In the genomic region with DNA sequence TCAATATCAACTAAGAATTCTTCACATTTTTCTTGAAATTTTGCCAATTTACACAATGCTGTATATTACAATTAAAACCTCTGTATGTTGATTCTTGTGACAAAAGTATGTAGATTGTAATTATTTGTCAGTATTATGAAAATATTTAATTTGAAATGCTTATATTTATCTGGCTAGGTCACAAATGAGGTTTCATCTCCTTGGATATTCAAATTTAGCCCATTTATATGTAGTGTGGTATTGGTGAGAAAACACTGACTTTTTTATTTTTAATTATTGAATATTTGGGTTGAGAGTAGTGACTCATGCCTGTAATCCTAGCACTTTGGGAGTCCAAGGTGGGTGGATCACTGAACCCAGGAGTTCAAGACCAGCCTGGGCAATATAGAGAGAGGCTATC, we compare ENCODE assay signal across 18 cellular contexts. TPM values are rescaled to one million over a fixed set of nuclear protein-coding genes. Genes with fewer than 3 reads are reported as not detected.
DNase-seq lines count a peak whose midpoint lies in the region; FAIRE-seq and TF ChIP-seq lines count a peak whose summit lies in the region.
"Had no signal": no experiment of that assay in that cellular context is flagged by ENCODE, and none has a peak within 500 bp of the region (broad histone marks: within the 10 kb centered on the region; RNA-seq: fewer than 3 reads in every experiment).

No MANE protein-coding gene starts in this region.

- no peak for TF ChIP-seq CTCF in chondrocyte (IDR thresholded peaks at IDR 0.05)

- peaks cover 2% of the 10 kb centered on the region for H3K36me3 Mint-ChIP-seq in chondrocyte (ENCODE audit: low read depth)

- FAIRE-seq in G401.6 (lab: Jason Lieb, UNC) (peak; percentile 56), RCC 7860 (lab: Jason Lieb, UNC) (peak; percentile 50), colon (lab: Jason Lieb, UNC) (peak; percentile 24)
- FAIRE-seq: A549, D721Med, GM12891 had no signal

- no peak overlapping the region for H3K27ac Mint-ChIP-seq in chondrocyte (ENCODE audit: unreplicated experiment)
- H3K27ac Mint-ChIP-seq: B cell; CD4-positive, alpha-beta T cell; CD8-positive, alpha-beta T cell had no signal

- H3K27me3 Mint-ChIP-seq in chondrocyte (ENCODE audit: low read depth), result peaks cover 36% of the 10 kb centered on the region

- H3K9me3 Mint-ChIP-seq in chondrocyte (ENCODE audit: low read depth), result peaks cover 7% of the 10 kb centered on the region
- H3K9me3 Mint-ChIP-seq: CD4-positive, alpha-beta T cell; CD8-positive, alpha-beta T cell had no signal

- no peak overlapping the region for H3K4me3 Mint-ChIP-seq in chondrocyte (ENCODE audit: unreplicated experiment)
- H3K4me3 Mint-ChIP-seq: B cell; CD4-positive, alpha-beta T cell; CD8-positive, alpha-beta T cell had no signal

- peaks cover 19% of the 10 kb centered on the region for H3K4me1 Mint-ChIP-seq in chondrocyte (ENCODE audit: low read depth)

- no peak for DNase-seq in RCC 7860 (ENCODE audit: low spot score)
- DNase-seq in LoVo (ENCODE audit: low spot score), result no peak
- DNase-seq in chondrocyte (ENCODE audit: low spot score), result no peak
- no peak for DNase-seq in GM03348 (ENCODE audit: low spot score)
- DNase-seq: 8988T; AML-193; Caco-2; Calu3; CD4-positive, alpha-beta T cell; CD8-positive, alpha-beta T cell; DMS79 treated with DMSO at 0.1 percent for 48 hours; GDM1 had no signal

RNA-seq across cellular contexts. Expression of a gene that starts 2.9 kb away (rescaled TPM):
- total RNA-seq in chondrocyte, result 1.4 to 1.9 TPM (median 1.8 TPM) in 3 replicates
- total RNA-seq: B cell; Caco-2; CD4-positive, alpha-beta T cell; CD8-positive, alpha-beta T cell had no signal

RNA-seq across cellular contexts. Expression of a gene that starts 21.0 kb away (rescaled TPM):
- total RNA-seq in chondrocyte, result 0.25 to 0.85 TPM in 2 of 3 replicates, not detected in the other

RNA-seq across cellular contexts. Expression of a gene that starts 21.1 kb away (rescaled TPM):
- 1.5 to 1.7 TPM in 2 of 3 replicates, not detected in the other for total RNA-seq in chondrocyte

RNA-seq across cellular contexts. Expression of a gene that starts 24.3 kb away (rescaled TPM):
- total RNA-seq in chondrocyte, result 59.5 to 65.8 TPM (median 63.4 TPM) in 3 replicates

RNA-seq across cellular contexts. Expression of a gene that starts 34.8 kb away (rescaled TPM):
- 4.3 to 6.5 TPM (median 6.0 TPM) in 3 replicates for total RNA-seq in chondrocyte
